In the genomic region with DNA sequence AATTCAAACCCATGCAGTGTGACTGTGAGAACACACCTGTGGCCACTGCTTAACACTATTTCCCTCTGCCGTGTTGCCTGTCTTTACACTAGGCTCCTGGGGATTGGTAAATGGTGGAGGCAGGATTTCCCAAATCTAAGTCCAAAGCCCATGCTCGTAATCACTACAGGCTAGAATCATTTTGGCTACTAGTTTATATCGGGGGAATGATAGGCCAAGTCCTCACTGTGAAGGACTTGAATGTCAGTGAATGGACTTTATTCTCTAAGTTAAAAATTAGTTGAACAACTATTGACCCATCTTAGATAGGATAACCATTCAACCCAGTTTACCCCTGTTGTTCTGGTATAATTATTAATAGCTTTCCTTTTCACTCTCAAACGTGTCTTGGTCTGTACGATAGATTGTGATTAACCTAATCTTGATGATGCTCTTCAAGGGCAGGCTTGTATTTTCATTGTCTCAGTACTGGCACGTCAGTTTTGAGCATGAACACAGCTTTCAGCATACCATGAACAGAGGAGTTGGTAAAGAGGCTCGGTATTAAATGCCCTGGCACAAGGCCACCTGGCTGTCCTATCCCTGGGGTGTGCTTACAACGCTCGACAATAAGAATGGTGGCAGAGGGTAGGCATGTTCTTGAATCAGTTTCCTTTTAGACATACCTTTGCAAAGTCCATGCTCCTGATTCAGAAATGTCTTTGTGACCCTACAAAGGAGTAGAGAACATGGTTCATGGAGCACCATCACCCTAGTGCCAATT, we compare ENCODE assay signal across 14 cellular contexts.
DNase-seq lines count a peak whose midpoint lies in the region; ATAC-seq, FAIRE-seq and TF ChIP-seq lines count a peak whose summit lies in the region.
"Had no signal": no experiment of that assay in that cellular context is flagged by ENCODE, and none has a peak within 500 bp of the region (broad histone marks: within the 10 kb centered on the region; RNA-seq: fewer than 3 reads in every experiment).

No MANE protein-coding gene starts in this region.

- POLR2A ChIA-PET in IMR-90 (lab: Charles Lee; ENCODE audit: unreplicated experiment) = no interaction called here

- H3K9me3 ChIP-seq in IMR-90 (ENCODE audit: control insufficient read depth, insufficient read depth, low read length) (no peaks in the 10 kb centered on the region), prostate gland (no peaks in the 10 kb centered on the region), small intestine (ENCODE audit: control insufficient read depth, low read depth) (no peaks in the 10 kb centered on the region)
- H3K9me3 ChIP-seq: BLaER1 had no signal

- no peak overlapping the region for H3K23ac ChIP-seq in IMR-90 (ENCODE audit: low read depth, low read length)

- no peak overlapping the region for H3K56ac ChIP-seq in IMR-90 (ENCODE audit: extremely low read depth, insufficient read depth, low read length)

- H4K91ac ChIP-seq in IMR-90 (ENCODE audit: insufficient read depth, low read depth, low read length) = peak overlapping the region; percentile 7; the same call in 1 of the 2 replicates

- no peak for TF ChIP-seq CTCF in IMR-90 (conservative IDR thresholded peaks at IDR 0.05; ENCODE audit: low read depth, low read length)
- no peak for TF ChIP-seq CTCF in prostate gland (IDR thresholded peaks at IDR 0.05)

- intact Hi-C loops in IMR-90 (cut with micrococcal nuclease) (loop anchor here (2.0 kb wide), 1 partner anchor 273 kb away; no protein-coding TSS in a partner anchor), prostate gland (cut with DNase I) (loop anchor here (2.0 to 10.0 kb wide), 2 partner anchors 123 to 267 kb away; no protein-coding TSS in a partner anchor), Right ventricle myocardium inferior (cut with DNase I) (loop anchor here (5.0 kb wide), 1 partner anchor 266 kb away; no protein-coding TSS in a partner anchor)

- DNase-seq in IMR-90 (no peak), left lobe of liver (ENCODE audit: low spot score) (peak; percentile 64), prostate gland (ENCODE audit: low spot score) (peak; percentile 31), small intestine (peak; percentile 77), foreskin melanocyte (no peak), NCI-H2107 (lab: John Stamatoyannopoulos, UW) (no peak), Right ventricle myocardium inferior (ENCODE audit: missing footprints) (no peak)
- DNase-seq: 8988T, AML-193, DMS53, HCEC 1CT, HFFc6 had no signal

- no peak overlapping the region for H2AK9ac ChIP-seq in IMR-90 (replicated peaks; ENCODE audit: low read depth, low read length, poor library complexity)

- no CpG with 5 or more reads among the region's 9 CpGs for WGBS in IMR-90 (ENCODE audit: extremely low coverage in 2 of 2, insufficient read length in 1 of 2), 2 experiments
- WGBS in prostate gland = 66% methylated on average over 9 of the region's 9 CpGs
- WGBS in small intestine, 3 donors = 23 to 65% (median 35%) methylated on average over 9 of the region's 9 CpGs

- no peak overlapping the region for H2AFZ ChIP-seq in IMR-90 (replicated peaks; ENCODE audit: low read length, poor library complexity)

- no peak for FAIRE-seq in small intestine (lab: Jason Lieb, UNC)

- no TSS peak for BruUV-seq in IMR-90 (replicated peaks; lab: Mats Ljungman, UMichigan)

- in situ Hi-C loops in IMR-90 (cut with MboI; ENCODE audit: low sequenced_read_pairs) = no loop called here

- H2BK5ac ChIP-seq in IMR-90 (ENCODE audit: low read depth, low read length, poor library complexity, severe bottlenecking) = no peak overlapping the region

- no peak overlapping the region for H3K9ac ChIP-seq in IMR-90 (ENCODE audit: low read depth, low read length)
- H3K9ac ChIP-seq: BLaER1 had no signal

- ATAC-seq in IMR-90 (ENCODE audit: low read depth) = no peak
- ATAC-seq in left lobe of liver = peak; percentile 66
- ATAC-seq in Right ventricle myocardium inferior = no peak

- H3K14ac ChIP-seq in IMR-90 (replicated peaks; ENCODE audit: low read depth, low read length) = peak overlapping the region; percentile 31; the same call in 1 of the 2 replicates

- H3K27ac ChIP-seq in IMR-90 (ENCODE audit: insufficient read depth, low read length) (no peak overlapping the region), prostate gland (no peak overlapping the region), small intestine (ENCODE audit: low read depth in 1 of 2, low read length in 1 of 2) (peak overlapping the region; percentile 49 to 65)
- H3K27ac ChIP-seq: BLaER1, HL-60 had no signal

- H3K4ac ChIP-seq in IMR-90 (ENCODE audit: low read depth, low read length) = peak overlapping the region; percentile 24; the same call in 1 of the 2 replicates

- H2BK15ac ChIP-seq in IMR-90 (ENCODE audit: low read depth, low read length) = peak overlapping the region; percentile 47; the same call in 1 of the 3 replicates

- no peaks in the 10 kb centered on the region for H3K36me3 ChIP-seq in IMR-90 (ENCODE audit: control insufficient read depth, insufficient read depth, low read length)
- H3K36me3 ChIP-seq in prostate gland = no peaks in the 10 kb centered on the region
- no peaks in the 10 kb centered on the region for H3K36me3 ChIP-seq in small intestine (ENCODE audit: control insufficient read depth in 2 of 2, insufficient read depth in 2 of 2, low read length in 2 of 2)
- H3K36me3 ChIP-seq: BLaER1 had no signal

- H3K4me3 ChIP-seq in IMR-90 (ENCODE audit: insufficient read depth, low read depth, low read length) (no peak overlapping the region), prostate gland (no peak overlapping the region), small intestine (ENCODE audit: low read depth in 1 of 2, low read length in 2 of 2) (no peak overlapping the region)
- H3K4me3 ChIP-seq: BLaER1 had no signal

- no peak overlapping the region for H4K8ac ChIP-seq in IMR-90 (ENCODE audit: low read depth in 2 of 2, low read length in 2 of 2)

- peaks cover 7% of the 10 kb centered on the region for H3K4me1 ChIP-seq in IMR-90 (ENCODE audit: control insufficient read depth, insufficient read depth, low read length)
- no peaks in the 10 kb centered on the region for H3K4me1 ChIP-seq in prostate gland (replicated peaks)
- H3K4me1 ChIP-seq in small intestine (ENCODE audit: control insufficient read depth in 2 of 2, insufficient read depth in 1 of 2, low read depth in 1 of 2, low read length in 1 of 2) = peaks cover 7 to 11% of the 10 kb centered on the region in 2 donors
- H3K4me1 ChIP-seq: BLaER1 had no signal

- H3K18ac ChIP-seq in IMR-90 (ENCODE audit: low read depth, low read length) = no peak overlapping the region

- no peak overlapping the region for H2BK20ac ChIP-seq in IMR-90 (ENCODE audit: low read depth, low read length)

- peak overlapping the region; percentile 41; the same call in 1 of the 2 replicates for H2BK120ac ChIP-seq in IMR-90 (ENCODE audit: low read depth, low read length)

- TF ChIP-seq POLR2A in IMR-90 (IDR thresholded peaks at IDR 0.05; ENCODE audit: low read depth, low read length) (no peak), prostate gland (IDR thresholded peaks at IDR 0.05) (no peak)

- no peak overlapping the region for H4K5ac ChIP-seq in IMR-90 (ENCODE audit: low read depth, low read length)

- dilution Hi-C loops in IMR-90 (cut with HindIII; ENCODE audit: low sequenced_read_pairs, unreplicated experiment) = no loop called here

- H3K9me1 ChIP-seq in IMR-90 (ENCODE audit: insufficient read depth, low read length) = peaks cover 12% of the 10 kb centered on the region

- no peak for TF ChIP-seq RAD21 in IMR-90 (IDR thresholded peaks at IDR 0.05; ENCODE audit: low read length)

- no peaks in the 10 kb centered on the region for H4K20me1 ChIP-seq in IMR-90 (ENCODE audit: insufficient read depth, low read length)
- H4K20me1 ChIP-seq: BLaER1 had no signal

- H3K27me3 ChIP-seq in IMR-90 (ENCODE audit: control insufficient read depth, insufficient read depth, low read length) = no peaks in the 10 kb centered on the region; the same call in 1 of the 2 replicates
- no peaks in the 10 kb centered on the region for H3K27me3 ChIP-seq in prostate gland (replicated peaks; ENCODE audit: insufficient read depth)
- no peaks in the 10 kb centered on the region for H3K27me3 ChIP-seq in small intestine (ENCODE audit: control insufficient read depth in 2 of 2, insufficient read depth in 2 of 2, low read length in 2 of 2)
- H3K27me3 ChIP-seq: BLaER1 had no signal

- no peak overlapping the region for H3K4me2 ChIP-seq in IMR-90 (ENCODE audit: low read depth, low read length)
- H3K4me2 ChIP-seq: BLaER1 had no signal

- CTCF ChIA-PET in IMR-90 (lab: Yijun Ruan, JAX) = interaction anchor here (2.7 kb wide), 1 partner anchor 267 kb away, joined by 19 read pairs; no protein-coding TSS in a partner anchor

- peaks cover 10 to 39% of the 10 kb centered on the region in 2 experiments for H3K79me1 ChIP-seq in IMR-90 (ENCODE audit: low read depth in 1 of 2, low read length in 2 of 2)

- peak overlapping the region; percentile 56; the same call in 1 of the 2 replicates for H2AK5ac ChIP-seq in IMR-90 (ENCODE audit: low read depth, low read length)

TF ChIP-seq in IMR-90, 13 proteins besides CTCF, POLR2A, EP300 and RAD21 (continues in another document):
- TF ChIP-seq RFX5 (IDR thresholded peaks at IDR 0.05; ENCODE audit: low read depth, low read length) (no peak), SMC3 (IDR thresholded peaks at IDR 0.05; ENCODE audit: low read depth, low read length) (no peak), FOS (IDR thresholded peaks at IDR 0.05; ENCODE audit: low read depth, low read length) (no peak), MAFK (IDR thresholded peaks at IDR 0.05; ENCODE audit: low read depth, low read length) (no peak), NFE2L2 (IDR thresholded peaks at IDR 0.05; ENCODE audit: low read depth, low read length) (no peak), CHD1 (IDR thresholded peaks at IDR 0.05; ENCODE audit: low read depth, low read length) (no peak), RCOR1 (IDR thresholded peaks at IDR 0.05; ENCODE audit: insufficient replicate concordance, low read length) (no peak)
- TF ChIP-seq, protein P1, sequence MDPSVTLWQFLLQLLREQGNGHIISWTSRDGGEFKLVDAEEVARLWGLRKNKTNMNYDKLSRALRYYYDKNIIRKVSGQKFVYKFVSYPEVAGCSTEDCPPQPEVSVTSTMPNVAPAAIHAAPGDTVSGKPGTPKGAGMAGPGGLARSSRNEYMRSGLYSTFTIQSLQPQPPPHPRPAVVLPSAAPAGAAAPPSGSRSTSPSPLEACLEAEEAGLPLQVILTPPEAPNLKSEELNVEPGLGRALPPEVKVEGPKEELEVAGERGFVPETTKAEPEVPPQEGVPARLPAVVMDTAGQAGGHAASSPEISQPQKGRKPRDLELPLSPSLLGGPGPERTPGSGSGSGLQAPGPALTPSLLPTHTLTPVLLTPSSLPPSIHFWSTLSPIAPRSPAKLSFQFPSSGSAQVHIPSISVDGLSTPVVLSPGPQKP (IDR thresholded peaks at IDR 0.05; ENCODE audit: borderline replicate concordance, low read depth, low read length) = no peak
- TF ChIP-seq, protein P2, sequence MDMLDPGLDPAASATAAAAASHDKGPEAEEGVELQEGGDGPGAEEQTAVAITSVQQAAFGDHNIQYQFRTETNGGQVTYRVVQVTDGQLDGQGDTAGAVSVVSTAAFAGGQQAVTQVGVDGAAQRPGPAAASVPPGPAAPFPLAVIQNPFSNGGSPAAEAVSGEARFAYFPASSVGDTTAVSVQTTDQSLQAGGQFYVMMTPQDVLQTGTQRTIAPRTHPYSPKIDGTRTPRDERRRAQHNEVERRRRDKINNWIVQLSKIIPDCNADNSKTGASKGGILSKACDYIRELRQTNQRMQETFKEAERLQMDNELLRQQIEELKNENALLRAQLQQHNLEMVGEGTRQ (IDR thresholded peaks at IDR 0.05; ENCODE audit: low read depth, low read length) = no peak

Comparison
In these comparisons a context has a peak if more than half of its experiments do, and no peak if none do; other contexts are left out.
1. DNase-seq: peak in left lobe of liver (single experiment), prostate gland (single experiment) and small intestine (single experiment); none in IMR-90 (single experiment), foreskin melanocyte (single experiment), NCI-H2107 (single experiment) and Right ventricle myocardium inferior (single experiment).
2. H3K27ac ChIP-seq: peak in small intestine (2 of 2); none in IMR-90 (single experiment) and prostate gland (0 of 2).